In genomic region chr22:26673485-26673884, GRCh38 we compare ENCODE assay signal across 8 cellular contexts. TPM values are rescaled to one million over a fixed set of nuclear protein-coding genes. Genes with fewer than 3 reads are reported as not detected.
DNase-seq lines count a peak whose midpoint lies in the region; ATAC-seq and TF ChIP-seq lines count a peak whose summit lies in the region.

No MANE protein-coding gene starts in this region.

- H3K4me3 Mint-ChIP-seq in dendritic cell treated with granulocyte-macrophage colony-stimulating factor and Interleukin-4, amounts not matched to agents 40 ng/mL and 50 ng/mL, for 4 days = peak overlapping the region; percentile 88
- peak overlapping the region; percentile 92 to 100 (median 98) for H3K4me3 Mint-ChIP-seq in naive thymus-derived CD8-positive, alpha-beta T cell

- intact Hi-C loops in dendritic cell treated with granulocyte-macrophage colony-stimulating factor and Interleukin-4, amounts not matched to agents 40 ng/mL and 50 ng/mL, for 4 days (cut with micrococcal nuclease) = loop anchor here (2.0 kb wide), 1 partner anchor 161 kb away; the partner anchor contains the start of gene TFIP11

- POLR2A ChIA-PET in naive thymus-derived CD8-positive, alpha-beta T cell (lab: Charles Lee) = interaction anchor here (0.6 to 5.7 kb wide), 11 partner anchors 8 to 1246 kb away, joined by 3 to 55 read pairs (median 6); partner anchors contain the start of genes HPS4, MIAT, PITPNB and SRRD

- no peaks in the 10 kb centered on the region for H3K27me3 ChIP-seq in GM06990 (replicated peaks; ENCODE audit: control insufficient read depth, insufficient read depth, low read length)

- no peaks in the 10 kb centered on the region for H3K9me3 Mint-ChIP-seq in dendritic cell treated with granulocyte-macrophage colony-stimulating factor and Interleukin-4, amounts not matched to agents 40 ng/mL and 50 ng/mL, for 4 days
- no peaks in the 10 kb centered on the region for H3K9me3 Mint-ChIP-seq in naive thymus-derived CD8-positive, alpha-beta T cell

- peak overlapping the region; percentile 98 for H3K27ac Mint-ChIP-seq in dendritic cell treated with granulocyte-macrophage colony-stimulating factor and Interleukin-4, amounts not matched to agents 40 ng/mL and 50 ng/mL, for 4 days
- H3K27ac Mint-ChIP-seq in naive thymus-derived CD8-positive, alpha-beta T cell = peak overlapping the region; percentile 97 to 100 (median 99)

- H3K4me1 Mint-ChIP-seq in dendritic cell treated with granulocyte-macrophage colony-stimulating factor and Interleukin-4, amounts not matched to agents 40 ng/mL and 50 ng/mL, for 4 days (ENCODE audit: low read depth) = peaks cover 61% of the 10 kb centered on the region
- peaks cover 58 to 93% (median 90%) of the 10 kb centered on the region in 4 donors for H3K4me1 Mint-ChIP-seq in naive thymus-derived CD8-positive, alpha-beta T cell

- H3K27me3 Mint-ChIP-seq in dendritic cell treated with granulocyte-macrophage colony-stimulating factor and Interleukin-4, amounts not matched to agents 40 ng/mL and 50 ng/mL, for 4 days = no peaks in the 10 kb centered on the region
- H3K27me3 Mint-ChIP-seq in naive thymus-derived CD8-positive, alpha-beta T cell = no peaks in the 10 kb centered on the region

- ATAC-seq in naive thymus-derived CD8-positive, alpha-beta T cell = no peak
- ATAC-seq in GM18873 (IDR thresholded peaks at IDR 0.05; ENCODE audit: low FRiP score, unreplicated experiment) (no peak), GM21786 (IDR thresholded peaks at IDR 0.05; ENCODE audit: unreplicated experiment) (no peak), HG03097 (IDR thresholded peaks at IDR 0.05; ENCODE audit: low FRiP score, unreplicated experiment) (no peak)

- H3K4me3 ChIP-seq in GM06990 (replicated peaks; ENCODE audit: low read depth, low read length) = peak overlapping the region; percentile 92

- peaks cover 31% of the 10 kb centered on the region for H3K36me3 Mint-ChIP-seq in dendritic cell treated with granulocyte-macrophage colony-stimulating factor and Interleukin-4, amounts not matched to agents 40 ng/mL and 50 ng/mL, for 4 days (ENCODE audit: low read depth)
- peaks cover 0 to 17% (median 0%) of the 10 kb centered on the region in 3 donors for H3K36me3 Mint-ChIP-seq in naive thymus-derived CD8-positive, alpha-beta T cell

- no peak for TF ChIP-seq CTCF in GM06990 (IDR thresholded peaks at IDR 0.05; ENCODE audit: insufficient read depth, low read length, poor library complexity, severe bottlenecking)

- DNase-seq in GM06990 (ENCODE audit: extremely low read depth, insufficient read length) (no peak), T-helper 1 cell (peak in 3 of 5 donors; percentile 5 to 72 (median 8)), NOMO-1 (lab: John Stamatoyannopoulos, UW; ENCODE audit: unreplicated experiment in 2 of 2) (no peak)
- no peak for DNase-seq in naive thymus-derived CD8-positive, alpha-beta T cell

- H3K36me3 ChIP-seq in GM06990 (ENCODE audit: control insufficient read depth, insufficient read depth, low read length) = no peaks in the 10 kb centered on the region

RNA-seq across cellular contexts. Expression of gene MIAT, which starts 16.1 kb away (rescaled TPM):
- 100 to 1,000 TPM; 357 to 362 TPM for total RNA-seq in naive thymus-derived CD8-positive, alpha-beta T cell
- under 1 TPM; 0.06 to 0.76 (median 0.63) TPM for polyA plus RNA-seq in naive thymus-derived CD8-positive, alpha-beta T cell

RNA-seq across cellular contexts. Expression of gene CRYBA4, which starts 51.7 kb away (rescaled TPM):
- total RNA-seq in naive thymus-derived CD8-positive, alpha-beta T cell = not detected
- polyA plus RNA-seq in naive thymus-derived CD8-positive, alpha-beta T cell = under 1 TPM in 1 of 3 donors, not detected in 2; 0.43 TPM

RNA-seq across cellular contexts. Expression of gene CRYBB1, which starts 55.7 kb away (rescaled TPM):
- total RNA-seq in naive thymus-derived CD8-positive, alpha-beta T cell = not detected
- not detected for polyA plus RNA-seq in naive thymus-derived CD8-positive, alpha-beta T cell

Comparison
In these comparisons a context has a peak if more than half of its experiments do, and no peak if none do; other contexts are left out.
1. DNase-seq: peak in T-helper 1 cell (3 of 5); none in GM06990 (single experiment), naive thymus-derived CD8-positive, alpha-beta T cell (0 of 10) and NOMO-1 (0 of 2).